Comparison of ENCODE assay signal across 8 cellular contexts in the genomic region with DNA sequence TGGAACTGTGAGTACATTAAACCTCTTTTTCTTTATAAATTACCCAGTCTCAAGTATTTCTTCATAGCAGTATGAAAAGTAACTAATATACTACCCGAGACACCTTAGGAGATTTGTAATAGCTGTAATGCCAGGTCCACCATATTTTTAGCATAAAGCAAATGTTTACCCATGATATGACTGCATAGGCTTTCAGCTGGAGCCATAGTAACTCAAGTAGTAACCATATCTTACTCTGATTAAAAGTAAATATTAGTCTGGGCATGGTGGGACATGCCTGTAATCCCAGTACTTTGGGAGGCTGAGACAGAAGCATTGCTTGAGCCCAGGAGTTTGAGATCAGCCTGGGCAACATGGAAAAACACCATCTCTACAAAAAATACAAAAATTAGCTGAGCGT. TPM values are rescaled to one million over a fixed set of nuclear protein-coding genes. Genes with fewer than 3 reads are reported as not detected.
A peak's percentile ranks its signal among the peaks of the same experiment; 100 is the strongest.
DNase-seq lines count a peak whose midpoint lies in the region; ATAC-seq, FAIRE-seq and TF ChIP-seq lines count a peak whose summit lies in the region.
"Not testable (repeated sequence)": the region's sequence is repeated elsewhere in the genome, so short reads cannot be mapped to it uniquely, and the experiment has no call there.

No MANE protein-coding gene starts in this region.

- 64 to 80% methylated on average over 2 of the region's 2 CpGs for WGBS in body of pancreas, 2 donors

- not testable (repeated sequence) for TF ChIP-seq CTCF in Caco-2 (IDR thresholded peaks at IDR 0.05; ENCODE audit: insufficient read depth in 1 of 2, low read depth in 1 of 2, low read length in 1 of 2, severe bottlenecking in 1 of 2, unreplicated experiment in 1 of 2); body of pancreas (IDR thresholded peaks at IDR 0.05); bronchial epithelial cell (IDR thresholded peaks at IDR 0.05; ENCODE audit: insufficient read depth, low read length, severe bottlenecking); epithelial cell of esophagus (IDR thresholded peaks at IDR 0.05; ENCODE audit: insufficient read depth, low read depth, low read length, missing control alignments); progenitor cell of endocrine pancreas (IDR thresholded peaks at IDR 0.05; ENCODE audit: unreplicated experiment)

- H3K9me3 Mint-ChIP-seq in Caco-2 (ENCODE audit: unreplicated experiment); progenitor cell of endocrine pancreas (ENCODE audit: low read depth): not testable (repeated sequence)

- not testable (repeated sequence) for H3K36me3 ChIP-seq in Caco-2 (ENCODE audit: control insufficient read depth, insufficient read depth, low read length); body of pancreas (replicated peaks in 1 of 2; ENCODE audit: insufficient read depth in 1 of 2, low read depth in 2 of 2); bronchial epithelial cell (ENCODE audit: control insufficient read depth, insufficient read depth, low read length)

- H3K36me3 Mint-ChIP-seq in Caco-2 (ENCODE audit: insufficient read depth, unreplicated experiment) (peaks cover 68% of the 10 kb centered on the region), progenitor cell of endocrine pancreas (ENCODE audit: insufficient read depth) (peaks cover 19% of the 10 kb centered on the region)

- DNase-seq in Caco-2; progenitor cell of endocrine pancreas (ENCODE audit: low spot score, unreplicated experiment): not testable (repeated sequence)
- peak; percentile 1 for DNase-seq in NCI-H146 (lab: John Stamatoyannopoulos, UW)
- peak; percentile 1 for DNase-seq in NCI-H69 (lab: John Stamatoyannopoulos, UW)
- peak; percentile 19 to 25 for DNase-seq in SHP77 (lab: John Stamatoyannopoulos, UW)
- peak in 2 of 4 donors; percentile 15 to 17 for DNase-seq in body of pancreas
- DNase-seq in bronchial epithelial cell (ENCODE audit: low read depth): peak; percentile 88
- peak; percentile 73 for DNase-seq in epithelial cell of esophagus (ENCODE audit: low read depth)

- H3K27me3 Mint-ChIP-seq in Caco-2 (ENCODE audit: insufficient read depth, unreplicated experiment); progenitor cell of endocrine pancreas: not testable (repeated sequence)

- TF ChIP-seq POLR2A in body of pancreas (IDR thresholded peaks at IDR 0.05): not testable (repeated sequence)

- H3K4me1 ChIP-seq in Caco-2, body of pancreas: not testable (repeated sequence)

- H3K4me3 Mint-ChIP-seq in Caco-2 (ENCODE audit: unreplicated experiment); progenitor cell of endocrine pancreas (ENCODE audit: low read depth): not testable (repeated sequence)

- H3K9me3 ChIP-seq in Caco-2, body of pancreas: not testable (repeated sequence)

- not testable (repeated sequence) for H3K27me3 ChIP-seq in Caco-2 (replicated peaks; ENCODE audit: control insufficient read depth, insufficient read depth, low read length); body of pancreas; bronchial epithelial cell (ENCODE audit: control insufficient read depth, insufficient read depth, low read length)

- not testable (repeated sequence) for H3K4me1 Mint-ChIP-seq in Caco-2 (ENCODE audit: low read depth, unreplicated experiment); progenitor cell of endocrine pancreas (ENCODE audit: low read depth)

- intact Hi-C loops in Caco-2 (cut with micrococcal nuclease; ENCODE audit: unreplicated experiment); body of pancreas (cut with DNase I): not testable (repeated sequence)

- BruUV-seq in Caco-2 (replicated peaks; lab: Mats Ljungman, UMichigan): not testable (repeated sequence)

- H3K4me3 ChIP-seq in Caco-2 (ENCODE audit: low read depth, low read length); body of pancreas; bronchial epithelial cell (ENCODE audit: low read depth, low read length); epithelial cell of esophagus (ENCODE audit: low read length): not testable (repeated sequence)

- H3K27ac ChIP-seq in body of pancreas: peak overlapping the region in 1 of 4 donors; percentile 17

- FAIRE-seq in bronchial epithelial cell (lab: Jason Lieb, UNC): not testable (repeated sequence)

- ATAC-seq in body of pancreas: peak; percentile 47

- H3K27ac Mint-ChIP-seq in Caco-2 (ENCODE audit: unreplicated experiment) (peak overlapping the region; percentile 22), progenitor cell of endocrine pancreas (peak overlapping the region; percentile 37)

- POLR2A ChIA-PET in Caco-2 (lab: Charles Lee): not testable (repeated sequence)

- CTCF ChIA-PET in Caco-2 (lab: Charles Lee): not testable (repeated sequence)

RNA-seq across cellular contexts. Expression of a gene that starts 52.4 kb away (rescaled TPM):
- total RNA-seq in Caco-2 (2022) (1.3 and 1.6 TPM in 2 replicates), body of pancreas (1 to 10 TPM in 1 of 2 donors, under 1 TPM in 1; 0.33 to 2.1 TPM), bronchial epithelial cell (0.26 and 1.0 TPM in 2 replicates), progenitor cell of endocrine pancreas (3.4 and 4.1 TPM in 2 replicates)
